8 cellular contexts compared by ENCODE assay signal in the genomic region with DNA sequence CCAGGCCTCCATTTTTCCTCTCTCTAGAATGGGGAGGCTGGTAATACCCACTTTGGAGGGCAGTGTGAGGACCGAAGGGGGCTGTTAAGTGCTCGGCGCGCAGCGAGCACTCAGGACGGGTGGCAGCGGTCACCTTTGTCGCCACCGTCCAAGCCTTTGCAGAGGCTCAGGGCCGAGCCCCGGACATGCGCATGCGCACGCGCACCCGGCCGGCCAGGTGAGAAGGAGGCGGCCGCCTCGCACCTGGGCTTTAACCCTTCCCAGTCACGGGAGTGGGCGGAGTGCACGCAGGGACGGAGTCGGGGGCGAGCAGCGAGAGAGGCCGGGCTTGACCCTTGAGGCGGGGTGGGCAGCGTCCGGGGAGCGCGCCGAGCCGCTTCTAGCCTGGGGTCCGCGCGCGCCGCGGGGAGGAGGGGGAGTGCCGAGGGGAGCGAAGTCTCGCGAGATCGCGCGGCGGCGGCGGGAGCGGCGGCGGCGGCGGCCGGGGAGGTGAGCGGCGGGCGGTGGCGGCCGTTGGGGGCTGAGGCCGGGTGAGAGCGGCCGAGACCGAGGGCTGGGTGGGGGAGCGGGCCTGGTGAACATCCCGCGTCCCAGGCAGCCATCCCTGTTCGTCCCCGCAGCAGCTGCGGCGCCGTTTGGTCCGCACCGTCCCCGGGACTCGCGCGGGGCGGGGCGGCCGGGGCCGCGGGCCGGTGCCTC. TPM values are rescaled to one million over a fixed set of nuclear protein-coding genes. Genes with fewer than 3 reads are reported as not detected.
A peak's percentile ranks its signal among the peaks of the same experiment; 100 is the strongest.
DNase-seq lines count a peak whose midpoint lies in the region; ATAC-seq and TF ChIP-seq lines count a peak whose summit lies in the region.

Gene MRTFB, plus strand, starts transcription at position 443 of the 699 bp plus-strand sequence. CDS start 69,288 bp downstream, outside the sequence.

- H3K4me1 Mint-ChIP-seq in naive B cell, result peaks cover 12 to 16% (median 13%) of the 10 kb centered on the region in 3 donors
- peaks cover 17% of the 10 kb centered on the region for H3K4me1 Mint-ChIP-seq in stimulated activated effector memory CD8-positive, alpha-beta T cell treated with anti-CD3 and anti-CD28 coated beads, Interleukin-12 subunit alpha, Interleukin-12 subunit beta, amount 100 ng/mL, for 72 hours

- H3K9me3 ChIP-seq in esophagus squamous epithelium, result no peaks in the 10 kb centered on the region

- peaks cover 0 to under 1% (median 0%) of the 10 kb centered on the region in 3 donors for H3K36me3 ChIP-seq in esophagus squamous epithelium

- intact Hi-C loops in esophagus squamous epithelium (cut with DNase I), result no loop called here

- peak within 1 kb of the TSS; percentile 84 to 95 (median 90) for H3K4me3 Mint-ChIP-seq in naive B cell
- H3K4me3 Mint-ChIP-seq in stimulated activated effector memory CD8-positive, alpha-beta T cell treated with anti-CD3 and anti-CD28 coated beads, Interleukin-12 subunit alpha, Interleukin-12 subunit beta, amount 100 ng/mL, for 72 hours, result peak within 1 kb of the TSS; percentile 82

- H3K27me3 Mint-ChIP-seq in naive B cell, result peaks cover 0 to 8% (median 8%) of the 10 kb centered on the region in 3 donors

- no peaks in the 10 kb centered on the region for H3K36me3 Mint-ChIP-seq in naive B cell
- H3K36me3 Mint-ChIP-seq in stimulated activated effector memory CD8-positive, alpha-beta T cell treated with anti-CD3 and anti-CD28 coated beads, Interleukin-12 subunit alpha, Interleukin-12 subunit beta, amount 100 ng/mL, for 72 hours, result no peaks in the 10 kb centered on the region

- peaks cover 6 to 43% (median 29%) of the 10 kb centered on the region in 3 donors for H3K4me1 ChIP-seq in esophagus squamous epithelium

- peak in 2 of 4 donors; percentile 52 to 61 for TF ChIP-seq POLR2A in esophagus squamous epithelium (IDR thresholded peaks at IDR 0.05)

- DNase-seq in COLO829 (ENCODE audit: low spot score), result peak; percentile 57
- peak; percentile 87 for DNase-seq in HT-29 (ENCODE audit: low spot score)
- peak; percentile 68 for DNase-seq in activated T-helper 1 cell treated with Interleukin-2 at 50 U/mL for 16 hours (ENCODE audit: low read depth)
- DNase-seq in esophagus squamous epithelium (lab: John Stamatoyannopoulos, UW), result no peak
- peak; percentile 83 for DNase-seq in naive B cell
- DNase-seq in stimulated activated effector memory CD8-positive, alpha-beta T cell treated with anti-CD3 and anti-CD28 coated beads, Interleukin-12 subunit alpha, Interleukin-12 subunit beta, amount 100 ng/mL, for 72 hours (ENCODE audit: low spot score in 2 of 2), result peak; percentile 84 to 93

- no peak for TF ChIP-seq CTCF in esophagus squamous epithelium (IDR thresholded peaks at IDR 0.05)

- H3K27ac Mint-ChIP-seq in naive B cell, result peak within 1 kb of the TSS; percentile 21 to 98 (median 81)
- H3K27ac Mint-ChIP-seq in stimulated activated effector memory CD8-positive, alpha-beta T cell treated with anti-CD3 and anti-CD28 coated beads, Interleukin-12 subunit alpha, Interleukin-12 subunit beta, amount 100 ng/mL, for 72 hours, result peak within 1 kb of the TSS; percentile 85

- peak within 1 kb of the TSS; percentile 91 to 95 (median 92) for H3K27ac ChIP-seq in esophagus squamous epithelium

- H3K4me3 ChIP-seq in esophagus squamous epithelium, result peak within 1 kb of the TSS; percentile 79 to 93 (median 91)

- 0% methylated on average over 7 of the region's 86 CpGs; no CpG with 5 or more reads in 1 of the 2 donors for WGBS in esophagus squamous epithelium, 2 donors

- no peaks in the 10 kb centered on the region for H3K27me3 ChIP-seq in esophagus squamous epithelium

- peak; percentile 58 for ATAC-seq in GM19468 (IDR thresholded peaks at IDR 0.05; ENCODE audit: extremely low read depth, unreplicated experiment)
- peak; percentile 86 to 89 for ATAC-seq in naive B cell (ENCODE audit: low read depth in 2 of 2)
- ATAC-seq in stimulated activated effector memory CD8-positive, alpha-beta T cell treated with anti-CD3 and anti-CD28 coated beads, Interleukin-12 subunit alpha, Interleukin-12 subunit beta, amount 100 ng/mL, for 72 hours, result peak; percentile 90

- no peaks in the 10 kb centered on the region for H3K9me3 Mint-ChIP-seq in naive B cell
- H3K9me3 Mint-ChIP-seq in stimulated activated effector memory CD8-positive, alpha-beta T cell treated with anti-CD3 and anti-CD28 coated beads, Interleukin-12 subunit alpha, Interleukin-12 subunit beta, amount 100 ng/mL, for 72 hours, result no peaks in the 10 kb centered on the region

TF ChIP-seq in PFSK-1, 5 proteins besides CTCF, POLR2A, EP300 and RAD21:
- TF ChIP-seq FOXP2 (optimal IDR thresholded peaks at IDR 0.05; ENCODE audit: borderline replicate concordance, extremely low read depth, extremely low read length, insufficient read depth) (peak; percentile 40), SIN3A (IDR thresholded peaks at IDR 0.05; ENCODE audit: borderline replicate concordance, insufficient read depth, low read length) (no peak), POLR2AphosphoS5 (IDR thresholded peaks at IDR 0.05; ENCODE audit: low read depth, low read length) (peak; percentile 62; the same call in 1 of the 2 replicates), TAF1 (IDR thresholded peaks at IDR 0.05; ENCODE audit: borderline replicate concordance, insufficient read depth, low read length) (no peak)
- TF ChIP-seq, protein P1, sequence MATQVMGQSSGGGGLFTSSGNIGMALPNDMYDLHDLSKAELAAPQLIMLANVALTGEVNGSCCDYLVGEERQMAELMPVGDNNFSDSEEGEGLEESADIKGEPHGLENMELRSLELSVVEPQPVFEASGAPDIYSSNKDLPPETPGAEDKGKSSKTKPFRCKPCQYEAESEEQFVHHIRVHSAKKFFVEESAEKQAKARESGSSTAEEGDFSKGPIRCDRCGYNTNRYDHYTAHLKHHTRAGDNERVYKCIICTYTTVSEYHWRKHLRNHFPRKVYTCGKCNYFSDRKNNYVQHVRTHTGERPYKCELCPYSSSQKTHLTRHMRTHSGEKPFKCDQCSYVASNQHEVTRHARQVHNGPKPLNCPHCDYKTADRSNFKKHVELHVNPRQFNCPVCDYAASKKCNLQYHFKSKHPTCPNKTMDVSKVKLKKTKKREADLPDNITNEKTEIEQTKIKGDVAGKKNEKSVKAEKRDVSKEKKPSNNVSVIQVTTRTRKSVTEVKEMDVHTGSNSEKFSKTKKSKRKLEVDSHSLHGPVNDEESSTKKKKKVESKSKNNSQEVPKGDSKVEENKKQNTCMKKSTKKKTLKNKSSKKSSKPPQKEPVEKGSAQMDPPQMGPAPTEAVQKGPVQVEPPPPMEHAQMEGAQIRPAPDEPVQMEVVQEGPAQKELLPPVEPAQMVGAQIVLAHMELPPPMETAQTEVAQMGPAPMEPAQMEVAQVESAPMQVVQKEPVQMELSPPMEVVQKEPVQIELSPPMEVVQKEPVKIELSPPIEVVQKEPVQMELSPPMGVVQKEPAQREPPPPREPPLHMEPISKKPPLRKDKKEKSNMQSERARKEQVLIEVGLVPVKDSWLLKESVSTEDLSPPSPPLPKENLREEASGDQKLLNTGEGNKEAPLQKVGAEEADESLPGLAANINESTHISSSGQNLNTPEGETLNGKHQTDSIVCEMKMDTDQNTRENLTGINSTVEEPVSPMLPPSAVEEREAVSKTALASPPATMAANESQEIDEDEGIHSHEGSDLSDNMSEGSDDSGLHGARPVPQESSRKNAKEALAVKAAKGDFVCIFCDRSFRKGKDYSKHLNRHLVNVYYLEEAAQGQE (IDR thresholded peaks at IDR 0.05; ENCODE audit: insufficient read depth in 1 of 2, low read depth in 2 of 2, low read length in 2 of 2), result no peak
TF ChIP-seq in PFSK-1: peak in this region for 2.

RNA-seq across cellular contexts. Expression of gene MRTFB, which starts in this region (rescaled TPM):
- total RNA-seq in HT-29 (2014; rRNA removed; shearing (Covaris generic)), result 6.5 TPM in 2 replicates
- 6.2 TPM for polyA plus RNA-seq in PFSK-1 (2012; ENCODE audit: insufficient read length, low read depth)
- total RNA-seq in esophagus squamous epithelium, result 10 to 100 TPM; 17.1 to 77.8 (median 21.9) TPM
- 10 to 100 TPM in 1 of 6 donors, 1 to 10 TPM in 4, under 1 TPM in 1; 0.45 to 10.6 (median 8.2) TPM for polyA plus RNA-seq in naive B cell (ENCODE audit: low read depth in 6 of 6)
